30 cellular contexts compared by ENCODE assay signal in genomic region chr1:95941121-95941798, GRCh38.
"Had no signal": no experiment of that assay in that cellular context is flagged by ENCODE, and none has a peak within 500 bp of the region (broad histone marks: within the 10 kb centered on the region; RNA-seq: fewer than 3 reads in every experiment).

No MANE protein-coding gene starts in this region.

- H3K27ac ChIP-seq: adrenal gland, body of pancreas, esophagus muscularis mucosa had no signal

- H3K36me3 ChIP-seq: adrenal gland, esophagus muscularis mucosa had no signal

- H3K4me3 ChIP-seq: adrenal gland, body of pancreas, esophagus muscularis mucosa had no signal

- H3K9me3 ChIP-seq: adrenal gland, body of pancreas, esophagus muscularis mucosa had no signal

- H3K27ac Mint-ChIP-seq: activated CD4-positive, alpha-beta memory T cell treated with anti-CD3 and anti-CD28 coated beads for 36 hours; activated CD4-positive, alpha-beta T cell treated with anti-CD3 and anti-CD28 coated beads for 36 hours; activated CD4-positive, alpha-beta T cell treated with anti-CD3 and anti-CD28 coated beads, Interleukin-2, amount 10 ng/mL, durations not matched to agents 24 days and 14 days; activated CD8-positive, alpha-beta memory T cell treated with anti-CD3 and anti-CD28 coated beads, Interleukin-2, amount 10 ng/mL, durations not matched to agents 7 days and 5 days; activated CD8-positive, alpha-beta T cell treated with anti-CD3 and anti-CD28 coated beads, Interleukin-2, amount 10 ng/mL, durations not matched to agents 7 days and 5 days; activated naive CD4-positive, alpha-beta T cell treated with anti-CD3 and anti-CD28 coated beads for 36 hours; activated naive CD4-positive, alpha-beta T cell treated with anti-CD3 and anti-CD28 coated beads, Interleukin-2, amount 50 U/mL, for 24 hours; activated naive CD8-positive, alpha-beta T cell treated with anti-CD3 and anti-CD28 coated beads for 36 hours; activated naive CD8-positive, alpha-beta T cell treated with anti-CD3 and anti-CD28 coated beads, Interleukin-2, amount 50 U/mL, for 24 hours; activated T-helper 1 cell treated with anti-CD3 and anti-CD28 coated beads, Interleukin-12 subunit alpha, Interleukin-12 subunit beta, Interleukin-2, Interleukin-4 antibody, amounts not matched to agents 30 ng/mL and 10 ng/mL and 1 ng/mL, durations not matched to agents 14 hours and 24 hours and 36 hours; activated T-helper 2 cell treated with anti-CD3 and anti-CD28 coated beads, Interferon-gamma antibody, Interleukin-2, Interleukin-4, amounts not matched to agents 10 μg/mL and 5 μg/mL and 100 μg/mL, durations not matched to agents 14 hours and 24 hours and 36 hours; effector memory CD8-positive, alpha-beta T cell had no signal

- ATAC-seq: activated CD4-positive, alpha-beta T cell treated with anti-CD3 and anti-CD28 coated beads for 36 hours; activated CD8-positive, alpha-beta memory T cell treated with anti-CD3 and anti-CD28 coated beads, Interleukin-2, amount 10 ng/mL, durations not matched to agents 7 days and 5 days; activated CD8-positive, alpha-beta T cell treated with anti-CD3 and anti-CD28 coated beads, Interleukin-2, amount 10 ng/mL, durations not matched to agents 7 days and 5 days; activated naive CD8-positive, alpha-beta T cell treated with anti-CD3 and anti-CD28 coated beads, Interleukin-2, amount 50 U/mL, for 24 hours; body of pancreas; effector memory CD8-positive, alpha-beta T cell had no signal

- H3K4me1 ChIP-seq: adrenal gland, body of pancreas, esophagus muscularis mucosa had no signal

- H3K4me1 Mint-ChIP-seq: activated CD4-positive, alpha-beta T cell treated with anti-CD3 and anti-CD28 coated beads for 36 hours; activated CD4-positive, alpha-beta T cell treated with anti-CD3 and anti-CD28 coated beads, Interleukin-2, amount 10 ng/mL, durations not matched to agents 24 days and 14 days; activated CD8-positive, alpha-beta memory T cell treated with anti-CD3 and anti-CD28 coated beads, Interleukin-2, amount 10 ng/mL, durations not matched to agents 7 days and 5 days; activated naive CD4-positive, alpha-beta T cell treated with anti-CD3 and anti-CD28 coated beads, Interleukin-2, amount 50 U/mL, for 24 hours; activated naive CD8-positive, alpha-beta T cell treated with anti-CD3 and anti-CD28 coated beads for 36 hours; activated naive CD8-positive, alpha-beta T cell treated with anti-CD3 and anti-CD28 coated beads, Interleukin-2, amount 50 U/mL, for 24 hours had no signal

- H3K27me3 Mint-ChIP-seq: activated CD4-positive, alpha-beta memory T cell treated with anti-CD3 and anti-CD28 coated beads for 36 hours; activated CD4-positive, alpha-beta T cell treated with anti-CD3 and anti-CD28 coated beads for 36 hours; activated CD4-positive, alpha-beta T cell treated with anti-CD3 and anti-CD28 coated beads, Interleukin-2, amount 10 ng/mL, durations not matched to agents 24 days and 14 days; activated CD8-positive, alpha-beta memory T cell treated with anti-CD3 and anti-CD28 coated beads, Interleukin-2, amount 10 ng/mL, durations not matched to agents 7 days and 5 days; activated naive CD4-positive, alpha-beta T cell treated with anti-CD3 and anti-CD28 coated beads, Interleukin-2, amount 50 U/mL, for 24 hours; activated naive CD8-positive, alpha-beta T cell treated with anti-CD3 and anti-CD28 coated beads for 36 hours; activated naive CD8-positive, alpha-beta T cell treated with anti-CD3 and anti-CD28 coated beads, Interleukin-2, amount 50 U/mL, for 24 hours; effector memory CD8-positive, alpha-beta T cell had no signal

- DNase-seq: activated CD4-positive, alpha-beta memory T cell treated with anti-CD3 and anti-CD28 coated beads for 36 hours; activated CD4-positive, alpha-beta T cell treated with anti-CD3 and anti-CD28 coated beads for 36 hours; activated CD4-positive, alpha-beta T cell treated with anti-CD3 and anti-CD28 coated beads, Interleukin-2, amount 10 ng/mL, durations not matched to agents 24 days and 14 days; activated CD4-positive, CD25-positive, alpha-beta regulatory T cell; activated CD4-positive, CD25-positive, alpha-beta regulatory T cell treated with anti-CD3 and anti-CD28 coated beads, Interleukin-2, amount 50 U/mL, for 72 hours; activated CD8-positive, alpha-beta memory T cell treated with anti-CD3 and anti-CD28 coated beads, Interleukin-2, amount 10 ng/mL, durations not matched to agents 7 days and 5 days; activated CD8-positive, alpha-beta memory T cell treated with anti-CD3 and anti-CD28 coated beads, Interleukin-2, amount 50 U/mL, for 4 hours; activated CD8-positive, alpha-beta T cell treated with anti-CD3 and anti-CD28 coated beads, Interleukin-2, amount 10 ng/mL, durations not matched to agents 7 days and 5 days; activated effector memory CD4-positive, alpha-beta T cell treated with anti-CD3 and anti-CD28 coated beads, Interleukin-2, amount 50 U/mL, for 16 hours; activated naive CD4-positive, alpha-beta T cell treated with anti-CD3 and anti-CD28 coated beads for 36 hours; activated naive CD8-positive, alpha-beta T cell treated with anti-CD3 and anti-CD28 coated beads for 36 hours; activated naive CD8-positive, alpha-beta T cell treated with anti-CD3 and anti-CD28 coated beads, Interleukin-2, amount 50 U/mL, for 24 hours; activated T-cell treated with anti-CD3 and anti-CD28 coated beads, Interleukin-2, amount 50 U/mL, for 1 hour; activated T-cell treated with anti-CD3 and anti-CD28 coated beads, Interleukin-2, amount 50 U/mL, for 48 hours; adrenal gland; amygdala; aorta; body of pancreas; caudate nucleus; cortex of kidney; dermis blood vessel endothelial cell; effector CD4-positive, alpha-beta T cell; effector memory CD8-positive, alpha-beta T cell; erythroblast; head of caudate nucleus; T-helper 2 cell had no signal

- H3K27me3 ChIP-seq: adrenal gland, body of pancreas, esophagus muscularis mucosa had no signal

- H3K36me3 Mint-ChIP-seq: activated CD4-positive, alpha-beta memory T cell treated with anti-CD3 and anti-CD28 coated beads for 36 hours; activated CD8-positive, alpha-beta memory T cell treated with anti-CD3 and anti-CD28 coated beads, Interleukin-2, amount 10 ng/mL, durations not matched to agents 7 days and 5 days; activated naive CD4-positive, alpha-beta T cell treated with anti-CD3 and anti-CD28 coated beads, Interleukin-2, amount 50 U/mL, for 24 hours; activated naive CD8-positive, alpha-beta T cell treated with anti-CD3 and anti-CD28 coated beads for 36 hours had no signal

- H3K4me3 Mint-ChIP-seq: activated CD4-positive, alpha-beta memory T cell treated with anti-CD3 and anti-CD28 coated beads for 36 hours; activated CD4-positive, alpha-beta T cell treated with anti-CD3 and anti-CD28 coated beads for 36 hours; activated CD4-positive, alpha-beta T cell treated with anti-CD3 and anti-CD28 coated beads, Interleukin-2, amount 10 ng/mL, durations not matched to agents 24 days and 14 days; activated CD8-positive, alpha-beta memory T cell treated with anti-CD3 and anti-CD28 coated beads, Interleukin-2, amount 10 ng/mL, durations not matched to agents 7 days and 5 days; activated CD8-positive, alpha-beta T cell treated with anti-CD3 and anti-CD28 coated beads, Interleukin-2, amount 10 ng/mL, durations not matched to agents 7 days and 5 days; activated naive CD4-positive, alpha-beta T cell treated with anti-CD3 and anti-CD28 coated beads for 36 hours; activated naive CD4-positive, alpha-beta T cell treated with anti-CD3 and anti-CD28 coated beads, Interleukin-2, amount 50 U/mL, for 24 hours; activated naive CD8-positive, alpha-beta T cell treated with anti-CD3 and anti-CD28 coated beads for 36 hours; activated naive CD8-positive, alpha-beta T cell treated with anti-CD3 and anti-CD28 coated beads, Interleukin-2, amount 50 U/mL, for 24 hours; activated T-helper 1 cell treated with anti-CD3 and anti-CD28 coated beads, Interleukin-12 subunit alpha, Interleukin-12 subunit beta, Interleukin-2, Interleukin-4 antibody, amounts not matched to agents 30 ng/mL and 10 ng/mL and 1 ng/mL, durations not matched to agents 14 hours and 24 hours and 36 hours; effector memory CD8-positive, alpha-beta T cell had no signal

- H3K9me3 Mint-ChIP-seq: activated CD4-positive, alpha-beta T cell treated with anti-CD3 and anti-CD28 coated beads, Interleukin-2, amount 10 ng/mL, durations not matched to agents 24 days and 14 days; activated naive CD4-positive, alpha-beta T cell treated with anti-CD3 and anti-CD28 coated beads, Interleukin-2, amount 50 U/mL, for 24 hours; activated naive CD8-positive, alpha-beta T cell treated with anti-CD3 and anti-CD28 coated beads for 36 hours; activated T-helper 1 cell treated with anti-CD3 and anti-CD28 coated beads, Interleukin-12 subunit alpha, Interleukin-12 subunit beta, Interleukin-2, Interleukin-4 antibody, amounts not matched to agents 30 ng/mL and 10 ng/mL and 1 ng/mL, durations not matched to agents 14 hours and 24 hours and 36 hours; activated T-helper 2 cell treated with anti-CD3 and anti-CD28 coated beads, Interferon-gamma antibody, Interleukin-2, Interleukin-4, amounts not matched to agents 10 μg/mL and 5 μg/mL and 100 μg/mL, durations not matched to agents 14 hours and 24 hours and 36 hours had no signal
